Comparison of ENCODE assay signal across 18 cellular contexts in genomic region chr2:128237911-128238697, GRCh38.
A peak's percentile ranks its signal among the peaks of the same experiment; 100 is the strongest.
DNase-seq lines count a peak whose midpoint lies in the region.
"Had no signal": no experiment of that assay in that cellular context is flagged by ENCODE, and none has a peak within 500 bp of the region (broad histone marks: within the 10 kb centered on the region; RNA-seq: fewer than 3 reads in every experiment).

No MANE protein-coding gene starts in this region.

- peaks cover 0 to 7% of the 10 kb centered on the region in 2 donors for H3K4me1 ChIP-seq in neuronal stem cell (ENCODE audit: control insufficient read depth in 2 of 2, insufficient read depth in 1 of 2, low read depth in 1 of 2, low read length in 2 of 2)

- no peak overlapping the region for H4K8ac ChIP-seq in neuronal stem cell (ENCODE audit: low read depth, low read length)

- H2BK5ac ChIP-seq in neuronal stem cell (ENCODE audit: low read length) = no peak overlapping the region

- H4K91ac ChIP-seq in neuronal stem cell (ENCODE audit: low read depth, low read length, poor library complexity) = no peak overlapping the region

- no CpG with 5 or more reads among the region's 8 CpGs for WGBS in neuronal stem cell (ENCODE audit: extremely low coverage in 2 of 2, insufficient read length in 2 of 2, insufficient replicate concordance in 1 of 2), 2 donors

- peaks cover 4% of the 10 kb centered on the region for H3K79me1 ChIP-seq in neuronal stem cell (ENCODE audit: low read depth, low read length)

- no peak overlapping the region for H3K4me3 ChIP-seq in neuronal stem cell (ENCODE audit: low read length in 2 of 2)
- H3K4me3 ChIP-seq in MG63 = no peak overlapping the region
- H3K4me3 ChIP-seq: BLaER1 treated with 17β-estradiol and CSF1 and Interleukin-3, amounts not matched to agents 10 nM and 100 nM; GM23338 had no signal

- no peak overlapping the region for H3K23ac ChIP-seq in neuronal stem cell (ENCODE audit: low read depth, low read length, poor library complexity)

- DNase-seq in activated CD8-positive, alpha-beta memory T cell treated with anti-CD3 and anti-CD28 coated beads, Interleukin-2, amount 50 U/mL, for 48 hours = peak; percentile 10
- DNase-seq in activated CD8-positive, alpha-beta memory T cell treated with anti-CD3 and anti-CD28 coated beads for 24 hours = no peak
- DNase-seq in hippocampal formation (lab: John Stamatoyannopoulos, UW) (peak; percentile 49 to 69), neuronal stem cell (ENCODE audit: low spot score) (no peak), MG63 (no peak), dedifferentiated amniotic fluid mesenchymal stem cell (ENCODE audit: extremely low spot score) (no peak)
- DNase-seq in activated naive CD4-positive, alpha-beta T cell treated with anti-CD3 and anti-CD28 coated beads for 36 hours = no peak
- DNase-seq: DMS 273 treated with DMSO at 0.1 percent for 48 hours, KBM-7, NCI-H1092 treated with DMSO at 0.1 percent for 48 hours, NCI-H1694 treated with DMSO at 0.1 percent for 48 hours, NCI-H446 treated with DMSO at 0.1 percent for 48 hours, NCI-H748 treated with DMSO at 0.1 percent for 48 hours had no signal

- H3K4me1 Mint-ChIP-seq in activated naive CD4-positive, alpha-beta T cell treated with anti-CD3 and anti-CD28 coated beads for 36 hours (ENCODE audit: low read depth) = peaks cover 4% of the 10 kb centered on the region

- no peaks in the 10 kb centered on the region for H3K36me3 ChIP-seq in neuronal stem cell (replicated peaks in 1 of 2; ENCODE audit: control insufficient read depth in 2 of 2, insufficient read depth in 2 of 2, low read length in 2 of 2)
- no peaks in the 10 kb centered on the region for H3K36me3 ChIP-seq in MG63
- H3K36me3 ChIP-seq: BLaER1 treated with 17β-estradiol and CSF1 and Interleukin-3, amounts not matched to agents 10 nM and 100 nM had no signal

- H3K9me3 Mint-ChIP-seq in activated naive CD4-positive, alpha-beta T cell treated with anti-CD3 and anti-CD28 coated beads for 36 hours = no peaks in the 10 kb centered on the region
- H3K9me3 Mint-ChIP-seq: GM23338 had no signal

- no peak overlapping the region for H2AFZ ChIP-seq in neuronal stem cell (ENCODE audit: low read length)
- H2AFZ ChIP-seq: GM23338 had no signal

- no peaks in the 10 kb centered on the region for H3K36me3 Mint-ChIP-seq in activated naive CD4-positive, alpha-beta T cell treated with anti-CD3 and anti-CD28 coated beads for 36 hours (ENCODE audit: low read depth)

- H3K27me3 ChIP-seq in neuronal stem cell (ENCODE audit: control insufficient read depth in 3 of 3, insufficient read depth in 3 of 3, low read depth in 1 of 3, low read length in 3 of 3) = peaks cover 0 to 2% (median 0%) of the 10 kb centered on the region in 3 experiments
- no peaks in the 10 kb centered on the region for H3K27me3 ChIP-seq in MG63

- H3K18ac ChIP-seq in neuronal stem cell (ENCODE audit: low read length) = peak overlapping the region; percentile 91

- H3K27ac ChIP-seq in neuronal stem cell (replicated peaks; ENCODE audit: low read length) (no peak overlapping the region), temporal lobe (ENCODE audit: low read depth, low read length) (peak overlapping the region; percentile 63)
- H3K27ac ChIP-seq: 22Rv1; BLaER1 treated with 17β-estradiol and CSF1 and Interleukin-3, amounts not matched to agents 10 nM and 100 nM; HL-60 had no signal

- H2AK5ac ChIP-seq in neuronal stem cell (ENCODE audit: low read depth, low read length) = no peak overlapping the region

- peak overlapping the region; percentile 37 for H3K9ac ChIP-seq in neuronal stem cell (ENCODE audit: low read depth, low read length, poor library complexity)
- H3K9ac ChIP-seq: BLaER1 treated with 17β-estradiol and CSF1 and Interleukin-3, amounts not matched to agents 10 nM and 100 nM had no signal

- CTCF ChIA-PET in activated naive CD4-positive, alpha-beta T cell treated with anti-CD3 and anti-CD28 coated beads for 36 hours (lab: Charles Lee) = no interaction called here

- H3K4me3 Mint-ChIP-seq in activated naive CD4-positive, alpha-beta T cell treated with anti-CD3 and anti-CD28 coated beads for 36 hours = no peak overlapping the region
- H3K4me3 Mint-ChIP-seq: GM23338 had no signal

- H2BK15ac ChIP-seq in neuronal stem cell (ENCODE audit: low read length) = no peak overlapping the region

- H3K9me3 ChIP-seq in neuronal stem cell (replicated peaks in 1 of 2; ENCODE audit: control insufficient read depth in 2 of 2, insufficient read depth in 1 of 2, low read depth in 1 of 2, low read length in 2 of 2) (no peaks in the 10 kb centered on the region), MG63 (no peaks in the 10 kb centered on the region)
- H3K9me3 ChIP-seq: BLaER1 treated with 17β-estradiol and CSF1 and Interleukin-3, amounts not matched to agents 10 nM and 100 nM had no signal

- peak overlapping the region; percentile 50 for H2BK120ac ChIP-seq in neuronal stem cell (ENCODE audit: low read depth, low read length)

- H3K27ac Mint-ChIP-seq in activated naive CD4-positive, alpha-beta T cell treated with anti-CD3 and anti-CD28 coated beads for 36 hours = no peak overlapping the region
- H3K27ac Mint-ChIP-seq: GM23338 had no signal

- H2BK12ac ChIP-seq in neuronal stem cell (ENCODE audit: low read length) = no peak overlapping the region

- peak overlapping the region; percentile 27 for H3K4ac ChIP-seq in neuronal stem cell (ENCODE audit: low read length)

- no peaks in the 10 kb centered on the region for H3K27me3 Mint-ChIP-seq in activated naive CD4-positive, alpha-beta T cell treated with anti-CD3 and anti-CD28 coated beads for 36 hours (ENCODE audit: low read depth)

- H3K14ac ChIP-seq in neuronal stem cell (ENCODE audit: low read length) = no peak overlapping the region

- H3K4me2 ChIP-seq in neuronal stem cell (ENCODE audit: insufficient read depth, low read length, poor library complexity, severe bottlenecking) = no peak overlapping the region
- H3K4me2 ChIP-seq: GM23338 had no signal

- intact Hi-C loops in activated naive CD4-positive, alpha-beta T cell treated with anti-CD3 and anti-CD28 coated beads for 36 hours (cut with micrococcal nuclease) = loop anchor here (10.0 kb wide), 1 partner anchor 643 kb away; no protein-coding TSS in a partner anchor

Comparison
In these comparisons a context has a peak if more than half of its experiments do, and no peak if none do; other contexts are left out.
1. DNase-seq: peak in activated CD8-positive, alpha-beta memory T cell treated with anti-CD3 and anti-CD28 coated beads, Interleukin-2, amount 50 U/mL, for 48 hours (single experiment) and hippocampal formation (2 of 2); none in activated CD8-positive, alpha-beta memory T cell treated with anti-CD3 and anti-CD28 coated beads for 24 hours (single experiment), neuronal stem cell (single experiment), MG63 (single experiment), activated naive CD4-positive, alpha-beta T cell treated with anti-CD3 and anti-CD28 coated beads for 36 hours (single experiment) and dedifferentiated amniotic fluid mesenchymal stem cell (single experiment).